Comparison of ENCODE assay signal across 8 cellular contexts in genomic region chr10:31760674-31761081, GRCh38.
DNase-seq lines count a peak whose midpoint lies in the region; ATAC-seq and TF ChIP-seq lines count a peak whose summit lies in the region.

No MANE protein-coding gene starts in this region.

- TF ChIP-seq CTCF in activated CD8-positive, alpha-beta T cell treated with anti-CD3 and anti-CD28 coated beads for 36 hours (IDR thresholded peaks at IDR 0.05) = no peak

- POLR2A ChIA-PET in activated CD8-positive, alpha-beta T cell treated with anti-CD3 and anti-CD28 coated beads for 36 hours (lab: Charles Lee) = interaction anchor here (0.6 to 1.4 kb wide), 4 partner anchors 8 to 85 kb away, joined by 3 to 5 read pairs (median 3); no protein-coding TSS in a partner anchor

- CTCF ChIA-PET in activated CD8-positive, alpha-beta T cell treated with anti-CD3 and anti-CD28 coated beads for 36 hours (lab: Charles Lee) = interaction anchor here (1.1 kb wide), 1 partner anchor 10 kb away, joined by 4 read pairs; no protein-coding TSS in a partner anchor

- peak overlapping the region; percentile 88 for H3K27ac Mint-ChIP-seq in activated CD8-positive, alpha-beta T cell treated with anti-CD3 and anti-CD28 coated beads for 36 hours
- peak overlapping the region; percentile 85 to 98 (median 94) for H3K27ac Mint-ChIP-seq in immature natural killer cell
- peak overlapping the region; percentile 84 to 97 for H3K27ac Mint-ChIP-seq in stimulated activated naive CD8-positive, alpha-beta T cell treated with anti-CD3 and anti-CD28 coated beads, Interleukin-15, amount 100 ng/mL, for 72 hours

- no peaks in the 10 kb centered on the region for H3K27me3 Mint-ChIP-seq in activated CD8-positive, alpha-beta T cell treated with anti-CD3 and anti-CD28 coated beads for 36 hours
- H3K27me3 Mint-ChIP-seq in immature natural killer cell (ENCODE audit: low read depth in 3 of 3) = peaks cover 2 to 10% (median 4%) of the 10 kb centered on the region in 3 donors
- no peaks in the 10 kb centered on the region for H3K27me3 Mint-ChIP-seq in stimulated activated naive CD8-positive, alpha-beta T cell treated with anti-CD3 and anti-CD28 coated beads, Interleukin-15, amount 100 ng/mL, for 72 hours

- peak overlapping the region; percentile 90 for H3K4me3 Mint-ChIP-seq in activated CD8-positive, alpha-beta T cell treated with anti-CD3 and anti-CD28 coated beads for 36 hours
- H3K4me3 Mint-ChIP-seq in immature natural killer cell = peak overlapping the region; percentile 80 to 92 (median 89)
- peak overlapping the region; percentile 85 to 90 for H3K4me3 Mint-ChIP-seq in stimulated activated naive CD8-positive, alpha-beta T cell treated with anti-CD3 and anti-CD28 coated beads, Interleukin-15, amount 100 ng/mL, for 72 hours

- H3K4me1 Mint-ChIP-seq in activated CD8-positive, alpha-beta T cell treated with anti-CD3 and anti-CD28 coated beads for 36 hours (ENCODE audit: low read depth) = peaks cover 17% of the 10 kb centered on the region
- peaks cover 14 to 21% of the 10 kb centered on the region in 2 donors for H3K4me1 Mint-ChIP-seq in immature natural killer cell
- H3K4me1 Mint-ChIP-seq in stimulated activated naive CD8-positive, alpha-beta T cell treated with anti-CD3 and anti-CD28 coated beads, Interleukin-15, amount 100 ng/mL, for 72 hours = peaks cover 28% of the 10 kb centered on the region

- ATAC-seq in activated CD8-positive, alpha-beta T cell treated with anti-CD3 and anti-CD28 coated beads for 36 hours = no peak
- ATAC-seq in stimulated activated naive CD8-positive, alpha-beta T cell treated with anti-CD3 and anti-CD28 coated beads, Interleukin-15, amount 100 ng/mL, for 72 hours = no peak
- ATAC-seq in GM18517 (IDR thresholded peaks at IDR 0.05; ENCODE audit: unreplicated experiment) (no peak), HG03460 (IDR thresholded peaks at IDR 0.05; ENCODE audit: unreplicated experiment) (no peak)

- intact Hi-C loops in activated CD8-positive, alpha-beta T cell treated with anti-CD3 and anti-CD28 coated beads for 36 hours (cut with micrococcal nuclease) = no loop called here

- DNase-seq in DMS53 treated with DMSO at 0.1 percent for 48 hours (lab: John Stamatoyannopoulos, UW; ENCODE audit: unreplicated experiment) = peak; percentile 45
- DNase-seq in DMS53 (lab: John Stamatoyannopoulos, UW) = no peak
- DNase-seq in activated CD8-positive, alpha-beta T cell treated with anti-CD3 and anti-CD28 coated beads for 36 hours = no peak
- DNase-seq in immature natural killer cell = no peak
- DNase-seq in stimulated activated naive CD8-positive, alpha-beta T cell treated with anti-CD3 and anti-CD28 coated beads, Interleukin-15, amount 100 ng/mL, for 72 hours = no peak
- DNase-seq in DMS153 treated with DMSO at 0.1 percent for 48 hours (lab: John Stamatoyannopoulos, UW; ENCODE audit: unreplicated experiment) = no peak

- no peaks in the 10 kb centered on the region for H3K36me3 Mint-ChIP-seq in activated CD8-positive, alpha-beta T cell treated with anti-CD3 and anti-CD28 coated beads for 36 hours (ENCODE audit: low read depth)
- no peaks in the 10 kb centered on the region for H3K36me3 Mint-ChIP-seq in immature natural killer cell

- peaks cover 2% of the 10 kb centered on the region for H3K9me3 Mint-ChIP-seq in activated CD8-positive, alpha-beta T cell treated with anti-CD3 and anti-CD28 coated beads for 36 hours
- no peaks in the 10 kb centered on the region for H3K9me3 Mint-ChIP-seq in immature natural killer cell
- H3K9me3 Mint-ChIP-seq in stimulated activated naive CD8-positive, alpha-beta T cell treated with anti-CD3 and anti-CD28 coated beads, Interleukin-15, amount 100 ng/mL, for 72 hours = no peaks in the 10 kb centered on the region
